ENCODE assay signal across 8 cellular contexts in the genomic region with DNA sequence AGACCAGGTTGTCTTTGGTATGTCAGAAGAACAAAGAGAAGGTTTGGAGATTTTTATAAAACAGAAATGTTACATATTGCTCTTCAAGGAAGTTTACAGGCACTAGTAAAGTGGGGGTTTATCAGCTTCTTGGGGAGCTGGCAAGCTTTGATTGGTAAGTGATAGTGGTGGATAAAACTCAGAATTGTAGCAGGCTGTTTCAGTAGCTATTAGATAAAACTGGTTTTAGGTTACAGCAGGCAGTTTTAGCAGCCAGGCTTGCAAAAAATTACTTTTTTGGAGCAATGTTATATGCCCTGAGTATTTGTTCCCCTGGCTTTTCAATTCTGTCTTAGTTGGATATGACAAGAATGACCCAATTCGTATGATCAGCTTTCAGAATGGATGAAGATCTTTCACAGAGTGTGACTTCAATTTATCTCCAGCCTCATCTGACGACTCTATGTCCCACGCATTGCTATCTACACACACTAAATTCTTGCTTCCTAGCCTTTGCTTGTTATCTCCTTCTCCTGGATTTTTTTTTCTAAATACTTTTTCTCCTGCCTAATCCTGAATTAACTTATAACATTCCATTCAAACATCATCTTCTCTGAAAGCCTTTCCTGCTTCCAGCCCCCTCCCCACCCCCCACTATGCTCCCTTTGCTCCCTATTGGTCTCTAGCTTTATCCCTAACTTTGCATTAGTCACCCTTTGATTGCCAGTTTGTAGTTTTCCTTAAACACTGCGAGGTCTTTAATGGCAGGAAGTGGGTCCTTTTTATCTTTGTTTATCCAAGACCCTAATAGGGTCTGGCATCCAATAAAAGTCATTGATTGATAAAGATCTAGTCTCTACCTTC. TPM values are rescaled to one million over a fixed set of nuclear protein-coding genes. Genes with fewer than 3 reads are reported as not detected.
DNase-seq lines count a peak whose midpoint lies in the region; ATAC-seq and TF ChIP-seq lines count a peak whose summit lies in the region.

No MANE protein-coding gene starts in this region.

- H3K9me3 ChIP-seq in Panc1 (ENCODE audit: control insufficient read depth, insufficient read depth, low read depth, low read length) (no peaks in the 10 kb centered on the region), transverse colon (no peaks in the 10 kb centered on the region)

- H3K4me3 Mint-ChIP-seq in activated T-cell treated with anti-CD3 and anti-CD28 coated beads, Interleukin-2, amount 50 U/mL, for 72 hours, result peak overlapping the region; percentile 94 to 99

- H3K4me1 Mint-ChIP-seq in activated T-cell treated with anti-CD3 and anti-CD28 coated beads, Interleukin-2, amount 50 U/mL, for 72 hours (ENCODE audit: low read depth), result peaks cover 82% of the 10 kb centered on the region

- H3K27me3 Mint-ChIP-seq in activated T-cell treated with anti-CD3 and anti-CD28 coated beads, Interleukin-2, amount 50 U/mL, for 72 hours (ENCODE audit: low read depth), result no peaks in the 10 kb centered on the region

- H3K9me3 Mint-ChIP-seq in activated T-cell treated with anti-CD3 and anti-CD28 coated beads, Interleukin-2, amount 50 U/mL, for 72 hours, result peaks cover 0 to 2% of the 10 kb centered on the region in 2 donors

- peak overlapping the region; percentile 93 for H3K27ac Mint-ChIP-seq in activated T-cell treated with anti-CD3 and anti-CD28 coated beads, Interleukin-2, amount 50 U/mL, for 72 hours

- TF ChIP-seq CTCF in Panc1 (IDR thresholded peaks at IDR 0.05) (no peak), fibroblast of villous mesenchyme (IDR thresholded peaks at IDR 0.05; ENCODE audit: insufficient read depth, low read depth, low read length) (no peak), transverse colon (IDR thresholded peaks at IDR 0.05) (no peak)

- intact Hi-C loops in Panc1 (cut with micrococcal nuclease; ENCODE audit: unreplicated experiment) (no loop called here), transverse colon (cut with DNase I; ENCODE audit: low total_unique reads) (no loop called here)

- no peaks in the 10 kb centered on the region for H3K27me3 ChIP-seq in Panc1 (ENCODE audit: control insufficient read depth, insufficient read depth, low read length)
- no peaks in the 10 kb centered on the region for H3K27me3 ChIP-seq in transverse colon

- WGBS in transverse colon (ENCODE audit: low coverage in 1 of 2), 2 donors, result 71 to 77% methylated on average over 4 of the region's 4 CpGs

- no peak for TF ChIP-seq EP300 in transverse colon (IDR thresholded peaks at IDR 0.05; ENCODE audit: low read depth)

- H3K27ac ChIP-seq in Panc1 (ENCODE audit: low read length) (peak overlapping the region; percentile 94), transverse colon (peak overlapping the region in 3 of 4 donors; percentile 79 to 89 (median 82))

- POLR2A ChIA-PET in Panc1 (lab: Charles Lee), result no interaction called here

- no TSS peak for BruUV-seq in Panc1 (replicated peaks; lab: Mats Ljungman, UMichigan)

- no peak for TF ChIP-seq POLR2A in transverse colon (IDR thresholded peaks at IDR 0.05)

- CTCF ChIA-PET in Panc1 (lab: Charles Lee), result no interaction called here

- peaks cover 16% of the 10 kb centered on the region for H3K4me1 ChIP-seq in Panc1 (ENCODE audit: control insufficient read depth, insufficient read depth, low read length)
- H3K4me1 ChIP-seq in transverse colon, result peaks cover 5 to 31% (median 17%) of the 10 kb centered on the region in 4 donors

- no peak for ATAC-seq in activated T-cell treated with anti-CD3 and anti-CD28 coated beads, Interleukin-2, amount 50 U/mL, for 72 hours (replicated peaks in 1 of 2)
- no peak for ATAC-seq in Panc1

- in situ Hi-C loops in Panc1 (cut with HindIII; ENCODE audit: low pct_unique_long_range_greater_than_20kb, low sequenced_read_pairs), result no loop called here
- in situ Hi-C loops in transverse colon (cut with MboI; ENCODE audit: low pct_ligation_motif_present in 1 of 4, low pct_unique_long_range_greater_than_20kb in 1 of 4, low sequenced_read_pairs in 3 of 4), result no loop called here

- peaks cover 13 to 21% of the 10 kb centered on the region in 2 donors for H3K36me3 Mint-ChIP-seq in activated T-cell treated with anti-CD3 and anti-CD28 coated beads, Interleukin-2, amount 50 U/mL, for 72 hours (ENCODE audit: insufficient read depth in 2 of 2)

- H3K4me3 ChIP-seq in Panc1 (ENCODE audit: low read depth in 2 of 2, low read length in 2 of 2), result no peak overlapping the region
- no peak overlapping the region for H3K4me3 ChIP-seq in fibroblast of villous mesenchyme (ENCODE audit: low read depth, low read length)
- H3K4me3 ChIP-seq in transverse colon, result no peak overlapping the region

- H3K36me3 ChIP-seq in Panc1 (ENCODE audit: control insufficient read depth, insufficient read depth, low read length), result no peaks in the 10 kb centered on the region; the same call in 1 of the 2 replicates
- no peaks in the 10 kb centered on the region for H3K36me3 ChIP-seq in transverse colon

- DNase-seq in activated T-cell treated with anti-CD3 and anti-CD28 coated beads, Interleukin-2, amount 50 U/mL, for 72 hours, result no peak
- DNase-seq in activated T-cell treated with anti-CD3 and anti-CD28 coated beads, Interleukin-2, amount 50 U/mL, for 1 hour, result no peak
- DNase-seq in Panc1 (ENCODE audit: low read depth, low spot score) (no peak), fibroblast of villous mesenchyme (ENCODE audit: low read depth) (peak; percentile 34), transverse colon (no peak), COR-L47 (lab: John Stamatoyannopoulos, UW) (no peak), HuH-7.5 (ENCODE audit: low spot score) (no peak), iPS-NIHi7 (ENCODE audit: extremely low spot score) (no peak)

RNA-seq across cellular contexts. Expression of gene TOMM34, which starts 1.0 kb away (rescaled TPM):
- total RNA-seq in activated T-cell treated with anti-CD3 and anti-CD28 coated beads, Interleukin-2, amount 50 U/mL, for 72 hours, result 10 to 100 TPM; 43.5 to 46.8 TPM
- total RNA-seq in Panc1 (2021; ENCODE audit: unreplicated experiment) (30.6 TPM), fibroblast of villous mesenchyme (15.1 and 22.0 TPM in 2 replicates), transverse colon (10 to 100 TPM in 2 of 4 donors, 1 to 10 TPM in 2; 1.2 to 14.8 (median 9.4) TPM)
- 26.7 TPM for polyA plus RNA-seq in Panc1 (2012; ENCODE audit: insufficient read length)

RNA-seq across cellular contexts. Expression of gene STK4, which starts 5.1 kb away (rescaled TPM):
- total RNA-seq in activated T-cell treated with anti-CD3 and anti-CD28 coated beads, Interleukin-2, amount 50 U/mL, for 72 hours, result 100 to 1,000 TPM; 161 to 162 TPM
- total RNA-seq in Panc1 (2021; ENCODE audit: unreplicated experiment) (50.2 TPM), fibroblast of villous mesenchyme (28.0 and 35.8 TPM in 2 replicates), transverse colon (10 to 100 TPM; 30.3 to 78.1 (median 38.3) TPM)
- polyA plus RNA-seq in Panc1 (2012; ENCODE audit: insufficient read length), result 15.0 TPM

RNA-seq across cellular contexts. Expression of gene PABPC1L, which starts 51.4 kb away (rescaled TPM):
- total RNA-seq in activated T-cell treated with anti-CD3 and anti-CD28 coated beads, Interleukin-2, amount 50 U/mL, for 72 hours, result 100 to 1,000 TPM; 138 to 162 TPM
- total RNA-seq in Panc1 (2021; ENCODE audit: unreplicated experiment) (102 TPM), fibroblast of villous mesenchyme (10.8 and 11.0 TPM in 2 replicates), transverse colon (100 to 1,000 TPM in 1 of 4 donors, 10 to 100 TPM in 3; 12.0 to 112 (median 31.6) TPM)
- 81.8 TPM for polyA plus RNA-seq in Panc1 (2012; ENCODE audit: insufficient read length)
